Comparison of ENCODE assay signal across 8 cellular contexts in genomic region chr14:91509083-91509877, GRCh38. TPM values are rescaled to one million over a fixed set of nuclear protein-coding genes. Genes with fewer than 3 reads are reported as not detected.
DNase-seq lines count a peak whose midpoint lies in the region; ATAC-seq and TF ChIP-seq lines count a peak whose summit lies in the region.

No MANE protein-coding gene starts in this region.

- no peaks in the 10 kb centered on the region for H3K27me3 ChIP-seq in mucosa of rectum (ENCODE audit: control insufficient read depth in 2 of 2, insufficient read depth in 2 of 2, low read length in 2 of 2)

- DNase-seq in NCI-H146 treated with DMSO at 0.1 percent for 48 hours (lab: John Stamatoyannopoulos, UW; ENCODE audit: unreplicated experiment): peak; percentile 4
- DNase-seq in activated CD8-positive, alpha-beta memory T cell treated with anti-CD3 and anti-CD28 coated beads for 4 hours (ENCODE audit: low read depth in 2 of 2): peak; percentile 4 to 5
- DNase-seq in endothelial cell (ENCODE audit: low spot score): peak; percentile 24
- peak; percentile 29 for DNase-seq in stimulated activated naive B cell treated with anti-CD40 and anti-IgM and Interleukin-4, amounts not matched to agents 10 μg/mL and 1 μg/mL and 100 μg/mL, for 72 hours

- H3K9me3 ChIP-seq in mucosa of rectum (ENCODE audit: control insufficient read depth in 2 of 2, low read length in 2 of 2): no peaks in the 10 kb centered on the region

- peaks cover 14% of the 10 kb centered on the region for H3K36me3 Mint-ChIP-seq in endothelial cell (ENCODE audit: low read depth, unreplicated experiment)
- H3K36me3 Mint-ChIP-seq in stimulated activated naive B cell treated with anti-CD40 and anti-IgM and Interleukin-4, amounts not matched to agents 10 μg/mL and 1 μg/mL and 100 μg/mL, for 72 hours: peaks cover 15 to 30% of the 10 kb centered on the region in 2 donors

- H3K4me3 ChIP-seq in GM12875 (ENCODE audit: low read depth, low read length): peak overlapping the region; percentile 92
- H3K4me3 ChIP-seq in mucosa of rectum (ENCODE audit: low read length in 2 of 2): peak overlapping the region; percentile 75 to 87

- TF ChIP-seq CTCF in GM12875 (IDR thresholded peaks at IDR 0.05; ENCODE audit: borderline replicate concordance, insufficient read depth, low read depth, low read length) (no peak), endothelial cell (IDR thresholded peaks at IDR 0.05; ENCODE audit: unreplicated experiment) (no peak)

- peaks cover 4% of the 10 kb centered on the region in 2 donors for H3K4me1 ChIP-seq in mucosa of rectum (ENCODE audit: control insufficient read depth in 2 of 2, insufficient read depth in 2 of 2, low read length in 2 of 2)

- H3K27ac Mint-ChIP-seq in endothelial cell (ENCODE audit: unreplicated experiment): peak overlapping the region; percentile 97
- peak overlapping the region; percentile 97 for H3K27ac Mint-ChIP-seq in stimulated activated naive B cell treated with anti-CD40 and anti-IgM and Interleukin-4, amounts not matched to agents 10 μg/mL and 1 μg/mL and 100 μg/mL, for 72 hours

- ATAC-seq in HG02588 (IDR thresholded peaks at IDR 0.05; ENCODE audit: unreplicated experiment) (peak; percentile 17), GM18870 (IDR thresholded peaks at IDR 0.05; ENCODE audit: unreplicated experiment) (no peak)
- ATAC-seq in stimulated activated naive B cell treated with anti-CD40 and anti-IgM and Interleukin-4, amounts not matched to agents 10 μg/mL and 1 μg/mL and 100 μg/mL, for 72 hours (replicated peaks): peak; percentile 10

- H3K36me3 ChIP-seq in mucosa of rectum (ENCODE audit: control insufficient read depth in 2 of 2, insufficient read depth in 2 of 2, low read length in 2 of 2): peaks cover 3 to 9% of the 10 kb centered on the region in 2 donors

- peak overlapping the region; percentile 94 to 98 for H3K9ac ChIP-seq in mucosa of rectum (ENCODE audit: low read depth in 1 of 2, low read length in 2 of 2)

- peak overlapping the region; percentile 99 for H3K4me3 Mint-ChIP-seq in endothelial cell (ENCODE audit: unreplicated experiment)
- peak overlapping the region; percentile 88 to 97 for H3K4me3 Mint-ChIP-seq in stimulated activated naive B cell treated with anti-CD40 and anti-IgM and Interleukin-4, amounts not matched to agents 10 μg/mL and 1 μg/mL and 100 μg/mL, for 72 hours

- H3K4me1 Mint-ChIP-seq in endothelial cell (ENCODE audit: unreplicated experiment): peaks cover 14% of the 10 kb centered on the region
- peaks cover 10 to 29% of the 10 kb centered on the region in 2 donors for H3K4me1 Mint-ChIP-seq in stimulated activated naive B cell treated with anti-CD40 and anti-IgM and Interleukin-4, amounts not matched to agents 10 μg/mL and 1 μg/mL and 100 μg/mL, for 72 hours

- H3K27ac ChIP-seq in mucosa of rectum (ENCODE audit: low read depth in 2 of 2, low read length in 2 of 2): peak overlapping the region; percentile 99

- no peaks in the 10 kb centered on the region for H3K9me3 Mint-ChIP-seq in endothelial cell (ENCODE audit: unreplicated experiment)
- no peaks in the 10 kb centered on the region for H3K9me3 Mint-ChIP-seq in stimulated activated naive B cell treated with anti-CD40 and anti-IgM and Interleukin-4, amounts not matched to agents 10 μg/mL and 1 μg/mL and 100 μg/mL, for 72 hours

- H3K27me3 Mint-ChIP-seq in endothelial cell (ENCODE audit: unreplicated experiment): peaks cover 12% of the 10 kb centered on the region
- H3K27me3 Mint-ChIP-seq in stimulated activated naive B cell treated with anti-CD40 and anti-IgM and Interleukin-4, amounts not matched to agents 10 μg/mL and 1 μg/mL and 100 μg/mL, for 72 hours: no peaks in the 10 kb centered on the region

RNA-seq across cellular contexts. Expression of gene PPP4R3A, which starts 0.8 kb away (rescaled TPM):
- 89.7 TPM for total RNA-seq in endothelial cell (ENCODE audit: unreplicated experiment)
